2 cellular contexts compared by ENCODE assay signal in genomic region chr19:1567116-1567847, GRCh38.
TF ChIP-seq lines count a peak whose summit lies in the region.

No MANE protein-coding gene starts in this region.

TF ChIP-seq in A549, 52 proteins besides CTCF, POLR2A, EP300 and RAD21 (continued from another document):
- TF ChIP-seq CEBPB (IDR thresholded peaks at IDR 0.05) (no peak), GATA3 (IDR thresholded peaks at IDR 0.05; ENCODE audit: borderline replicate concordance) (no peak), EHF (CRISPR knock-in tag; IDR thresholded peaks at IDR 0.05) (no peak), CBX2 (IDR thresholded peaks at IDR 0.05; ENCODE audit: borderline replicate concordance, low read depth) (no peak), TP53 (CRISPR knock-in tag; IDR thresholded peaks at IDR 0.05) (no peak)

TF ChIP-seq in liver, 16 proteins besides CTCF, POLR2A, EP300 and RAD21 (continued from another document):
- TF ChIP-seq MAX (IDR thresholded peaks at IDR 0.05) (no peak), EGR1 (IDR thresholded peaks at IDR 0.05; ENCODE audit: low read depth in 2 of 2) (no peak)
